ENCODE assay signal across 22 cellular contexts in genomic region chr11:19084661-19085315, GRCh38. TPM values are rescaled to one million over a fixed set of nuclear protein-coding genes. Genes with fewer than 3 reads are reported as not detected.
"Had no signal": no experiment of that assay in that cellular context is flagged by ENCODE, and none has a peak within 500 bp of the region (broad histone marks: within the 10 kb centered on the region; RNA-seq: fewer than 3 reads in every experiment).

No MANE protein-coding gene starts in this region.

- H3K9me3 Mint-ChIP-seq: nephron progenitor cell; stimulated activated effector memory CD8-positive, alpha-beta T cell treated with anti-CD3 and anti-CD28 coated beads, Interleukin-12 subunit alpha, Interleukin-12 subunit beta, amount 100 ng/mL, for 72 hours had no signal

- H3K36me3 Mint-ChIP-seq: stimulated activated effector memory CD8-positive, alpha-beta T cell treated with anti-CD3 and anti-CD28 coated beads, Interleukin-12 subunit alpha, Interleukin-12 subunit beta, amount 100 ng/mL, for 72 hours; type B pancreatic cell had no signal

- H3K27ac ChIP-seq: coronary artery, heart left ventricle, skin epidermis, suprapubic skin, thyroid gland had no signal

- H3K27me3 ChIP-seq: heart left ventricle, suprapubic skin, thyroid gland had no signal

- H3K27ac Mint-ChIP-seq: naive B cell; nephron progenitor cell; stimulated activated effector memory CD8-positive, alpha-beta T cell treated with anti-CD3 and anti-CD28 coated beads, Interleukin-12 subunit alpha, Interleukin-12 subunit beta, amount 100 ng/mL, for 72 hours; type B pancreatic cell had no signal

- H3K9me3 ChIP-seq: heart left ventricle, suprapubic skin, thyroid gland had no signal

- H3K4me3 ChIP-seq: coronary artery, heart left ventricle, skin epidermis, suprapubic skin, thyroid gland had no signal

- H3K36me3 ChIP-seq: heart left ventricle, suprapubic skin, thyroid gland had no signal

- H3K4me3 Mint-ChIP-seq: naive B cell; nephron progenitor cell; stimulated activated effector memory CD8-positive, alpha-beta T cell treated with anti-CD3 and anti-CD28 coated beads, Interleukin-12 subunit alpha, Interleukin-12 subunit beta, amount 100 ng/mL, for 72 hours; type B pancreatic cell had no signal

- DNase-seq: effector CD8-positive, alpha-beta T cell; heart left ventricle; hippocampal formation; kidney glomerular epithelial cell; mesendoderm; naive B cell; nephron progenitor cell; stimulated activated CD4-positive, alpha-beta T cell treated with anti-CD3 and anti-CD28 coated beads, Interleukin-2, amount 100 ng/mL, for 24 hours; stimulated activated naive CD8-positive, alpha-beta T cell treated with anti-CD3 and anti-CD28 coated beads, Interleukin-15, Interleukin-2, amounts not matched to agents 100 U/mL and 50 U/mL, for 24 hours; thyroid gland had no signal

- H3K4me1 Mint-ChIP-seq: naive B cell; stimulated activated effector memory CD8-positive, alpha-beta T cell treated with anti-CD3 and anti-CD28 coated beads, Interleukin-12 subunit alpha, Interleukin-12 subunit beta, amount 100 ng/mL, for 72 hours had no signal

RNA-seq across cellular contexts. Expression of gene MRGPRX2, which starts 24.3 kb away (rescaled TPM):
- total RNA-seq: chondrocyte, dermis microvascular lymphatic vessel endothelial cell, frontal cortex, glomerular endothelial cell, liver, lung microvascular endothelial cell, pulmonary artery endothelial cell, thyroid gland had no signal
